Comparison of ENCODE assay signal across 18 cellular contexts in genomic region chr4:68361146-68361589, GRCh38. TPM values are rescaled to one million over a fixed set of nuclear protein-coding genes. Genes with fewer than 3 reads are reported as not detected.
A peak's percentile ranks its signal among the peaks of the same experiment; 100 is the strongest.
DNase-seq lines count a peak whose midpoint lies in the region; ATAC-seq and TF ChIP-seq lines count a peak whose summit lies in the region.
"Had no signal": no experiment of that assay in that cellular context is flagged by ENCODE, and none has a peak within 500 bp of the region (broad histone marks: within the 10 kb centered on the region; RNA-seq: fewer than 3 reads in every experiment).

No MANE protein-coding gene starts in this region.

- peaks cover 16% of the 10 kb centered on the region for H3K4me1 ChIP-seq in PC-9 (replicated peaks; ENCODE audit: insufficient read depth)

- H3K4me2 ChIP-seq in PC-9: peak overlapping the region; percentile 44; the same call in 1 of the 2 replicates

- CTCF ChIA-PET in PC-9 (lab: Charles Lee): no interaction called here

- intact Hi-C loops in PC-9 (cut with micrococcal nuclease; ENCODE audit: unreplicated experiment): loop anchor here (1.0 kb wide), 2 partner anchors 8 to 11 kb away; partner anchors contain the start of gene YTHDC1

- H3K79me2 ChIP-seq in PC-9 (ENCODE audit: low read depth): no peaks in the 10 kb centered on the region

- no peak for TF ChIP-seq CTCF in PC-9 (conservative IDR thresholded peaks at IDR 0.05)
- TF ChIP-seq CTCF in GM20000 (IDR thresholded peaks at IDR 0.05; ENCODE audit: extremely low read depth, missing control alignments): no peak

- no peaks in the 10 kb centered on the region for H3K36me3 ChIP-seq in PC-9 (ENCODE audit: low read depth)
- H3K36me3 ChIP-seq: thoracic aorta had no signal

- H3K9me3 ChIP-seq in PC-9 (ENCODE audit: insufficient read depth, low read depth): 0 out of 2 replicates have a peak, but pooled peaks cover 4% of the 10 kb centered on the region
- H3K9me3 ChIP-seq: thoracic aorta had no signal

- no peaks in the 10 kb centered on the region for H4K20me1 ChIP-seq in PC-9 (ENCODE audit: insufficient read depth)

- H3K4me3 ChIP-seq in PC-9: no peak overlapping the region
- H3K4me3 ChIP-seq: skin epidermis, thoracic aorta had no signal

- H2AFZ ChIP-seq in PC-9: no peak overlapping the region

- H3F3A ChIP-seq in PC-9 (ENCODE audit: insufficient read depth, low read depth): peaks cover 14% of the 10 kb centered on the region; the same call in 1 of the 2 replicates

- ATAC-seq in esophagus mucosa (peak; percentile 87), GM18519 (IDR thresholded peaks at IDR 0.05; ENCODE audit: low FRiP score, unreplicated experiment) (no peak), HG03280 (IDR thresholded peaks at IDR 0.05; ENCODE audit: unreplicated experiment) (no peak)
- ATAC-seq: activated naive CD4-positive, alpha-beta T cell treated with anti-CD3 and anti-CD28 coated beads, Interleukin-2, amount 50 U/mL, for 72 hours; left colon; natural killer cell had no signal

- peak; percentile 86 for DNase-seq in GM04503 (ENCODE audit: low read depth)
- peak; percentile 49 to 89 for DNase-seq in PC-9
- DNase-seq in renal cortical epithelial cell (ENCODE audit: low read depth): peak; percentile 93
- no peak for DNase-seq in GM20000 (ENCODE audit: low spot score)
- no peak for DNase-seq in NCI-H146 (lab: John Stamatoyannopoulos, UW)
- DNase-seq: activated CD8-positive, alpha-beta memory T cell treated with anti-CD3 and anti-CD28 coated beads, Interleukin-2, amount 50 U/mL, for 4 hours; dermis blood vessel endothelial cell; H9; left colon; natural killer cell; NCI-H1436; NCI-H526 had no signal

- no peaks in the 10 kb centered on the region for H3K27me3 ChIP-seq in PC-9 (ENCODE audit: insufficient read depth, low read depth)

- BruUV-seq in PC-9 (replicated peaks; lab: Mats Ljungman, UMichigan): no TSS peak

- POLR2A ChIA-PET in PC-9 (lab: Charles Lee; ENCODE audit: unreplicated experiment): no interaction called here

- H3K27ac ChIP-seq in PC-9: peak overlapping the region; percentile 82
- H3K27ac ChIP-seq: skin epidermis, thoracic aorta had no signal

- H3K9me2 ChIP-seq in PC-9 (ENCODE audit: insufficient read depth): no peaks in the 10 kb centered on the region

RNA-seq across cellular contexts. Expression of gene YTHDC1, which starts 11.3 kb away (rescaled TPM):
- total RNA-seq in PC-9 (2021): 64.1 and 83.6 TPM in 2 replicates
- 52.6 TPM for total RNA-seq in esophagus mucosa
- total RNA-seq in renal cortical epithelial cell: 33.2 and 85.3 TPM in 2 replicates

Comparison
In these comparisons a context has a peak if more than half of its experiments do, and no peak if none do; other contexts are left out.
1. DNase-seq: peak in GM04503 (single experiment), PC-9 (2 of 2) and renal cortical epithelial cell (single experiment); none in GM20000 (single experiment) and NCI-H146 (single experiment).